8 cellular contexts compared by ENCODE assay signal in genomic region chr5:40834391-40834848, GRCh38. TPM values are rescaled to one million over a fixed set of nuclear protein-coding genes. Genes with fewer than 3 reads are reported as not detected.
DNase-seq lines count a peak whose midpoint lies in the region; ATAC-seq and TF ChIP-seq lines count a peak whose summit lies in the region.

No MANE protein-coding gene starts in this region.

- peaks cover 47% of the 10 kb centered on the region for H4K20me1 ChIP-seq in osteoblast (ENCODE audit: insufficient read depth, low read length)

- H3K9me3 Mint-ChIP-seq in IgD-negative memory B cell: peaks cover 0 to 2% (median 0%) of the 10 kb centered on the region in 3 donors
- peaks cover 4% of the 10 kb centered on the region for H3K9me3 Mint-ChIP-seq in activated CD8-positive, alpha-beta T cell treated with anti-CD3 and anti-CD28 coated beads for 36 hours

- no peak for ATAC-seq in activated CD8-positive, alpha-beta T cell treated with anti-CD3 and anti-CD28 coated beads for 36 hours
- ATAC-seq in HG03045 (IDR thresholded peaks at IDR 0.05; ENCODE audit: unreplicated experiment) (no peak), GM21723 (IDR thresholded peaks at IDR 0.05; ENCODE audit: unreplicated experiment) (no peak)

- H3K27ac Mint-ChIP-seq in IgD-negative memory B cell: peak overlapping the region; percentile 82 to 98 (median 97)
- H3K27ac Mint-ChIP-seq in activated CD8-positive, alpha-beta T cell treated with anti-CD3 and anti-CD28 coated beads for 36 hours: peak overlapping the region; percentile 100

- no peak for TF ChIP-seq CTCF in BJ (IDR thresholded peaks at IDR 0.05; ENCODE audit: insufficient read depth, low read depth, low read length)
- TF ChIP-seq CTCF in activated CD8-positive, alpha-beta T cell treated with anti-CD3 and anti-CD28 coated beads for 36 hours (IDR thresholded peaks at IDR 0.05): no peak
- TF ChIP-seq CTCF in epithelial cell of proximal tubule (conservative IDR thresholded peaks at IDR 0.05; ENCODE audit: low read depth, low read length): no peak
- TF ChIP-seq CTCF in osteoblast (IDR thresholded peaks at IDR 0.05; ENCODE audit: extremely low read depth, low read depth, low read length): no peak

- peaks cover 33 to 48% (median 40%) of the 10 kb centered on the region in 3 donors for H3K4me1 Mint-ChIP-seq in IgD-negative memory B cell
- peaks cover 40% of the 10 kb centered on the region for H3K4me1 Mint-ChIP-seq in activated CD8-positive, alpha-beta T cell treated with anti-CD3 and anti-CD28 coated beads for 36 hours (ENCODE audit: low read depth)

- H3K27ac ChIP-seq in osteoblast (ENCODE audit: low read depth, low read length): peak overlapping the region; percentile 92

- H3K4me3 Mint-ChIP-seq in IgD-negative memory B cell: peak overlapping the region; percentile 90 to 100 (median 98)
- H3K4me3 Mint-ChIP-seq in activated CD8-positive, alpha-beta T cell treated with anti-CD3 and anti-CD28 coated beads for 36 hours: peak overlapping the region; percentile 93

- POLR2A ChIA-PET in BJ (lab: Charles Lee): no interaction called here
- POLR2A ChIA-PET in activated CD8-positive, alpha-beta T cell treated with anti-CD3 and anti-CD28 coated beads for 36 hours (lab: Charles Lee): interaction anchor here (0.6 to 4.9 kb wide), 13 partner anchors 8 to 153 kb away, joined by 3 to 36 read pairs (median 4); partner anchors contain the start of genes PRKAA1 and TTC33

- H3K4me3 ChIP-seq in BJ (ENCODE audit: low read depth, low read length) (peak overlapping the region; percentile 72), epithelial cell of proximal tubule (ENCODE audit: low read depth, low read length) (peak overlapping the region; percentile 96), osteoblast (ENCODE audit: insufficient read depth, low read length) (peak overlapping the region; percentile 87)

- H3K79me2 ChIP-seq in osteoblast (ENCODE audit: insufficient read depth, low read length): peaks cover 42% of the 10 kb centered on the region

- no peaks in the 10 kb centered on the region for H3K9me3 ChIP-seq in osteoblast (ENCODE audit: low read depth, low read length)

- H3K36me3 ChIP-seq in BJ (ENCODE audit: control insufficient read depth, insufficient read depth, low read length): peaks cover 16% of the 10 kb centered on the region
- H3K36me3 ChIP-seq in osteoblast (ENCODE audit: insufficient read depth, low read length): peaks cover 50% of the 10 kb centered on the region

- intact Hi-C loops in activated CD8-positive, alpha-beta T cell treated with anti-CD3 and anti-CD28 coated beads for 36 hours (cut with micrococcal nuclease): loop anchor here (10.0 kb wide), 1 partner anchor 80 kb away; the partner anchor contains the start of gene TTC33

- H3K4me2 ChIP-seq in osteoblast (ENCODE audit: insufficient read depth, low read length): peak overlapping the region; percentile 87

- H3K27me3 ChIP-seq in BJ (ENCODE audit: control insufficient read depth, insufficient read depth, low read length): no peaks in the 10 kb centered on the region
- H3K27me3 ChIP-seq in osteoblast (ENCODE audit: insufficient read depth, low read length): no peaks in the 10 kb centered on the region

- peaks cover 30% of the 10 kb centered on the region for H3K4me1 ChIP-seq in osteoblast (ENCODE audit: insufficient read depth, low read length)

- H2AFZ ChIP-seq in osteoblast (ENCODE audit: low read length): peak overlapping the region; percentile 88

- no peak for DNase-seq in BJ (ENCODE audit: low read depth)
- DNase-seq in activated CD8-positive, alpha-beta T cell treated with anti-CD3 and anti-CD28 coated beads for 36 hours: peak; percentile 44
- no peak for DNase-seq in epithelial cell of proximal tubule (ENCODE audit: low read depth)
- DNase-seq in osteoblast (ENCODE audit: insufficient read length, low spot score, missing footprints): no peak
- DNase-seq in NCI-H2171 (lab: John Stamatoyannopoulos, UW): no peak

- no peaks in the 10 kb centered on the region for H3K27me3 Mint-ChIP-seq in IgD-negative memory B cell
- H3K27me3 Mint-ChIP-seq in activated CD8-positive, alpha-beta T cell treated with anti-CD3 and anti-CD28 coated beads for 36 hours: no peaks in the 10 kb centered on the region

- CTCF ChIA-PET in BJ (lab: Yijun Ruan, JAX): no interaction called here
- CTCF ChIA-PET in activated CD8-positive, alpha-beta T cell treated with anti-CD3 and anti-CD28 coated beads for 36 hours (lab: Charles Lee): interaction anchor here (2.5 kb wide), 1 partner anchor 36 kb away, joined by 8 read pairs; the partner anchor contains the start of gene PRKAA1

- H3K36me3 Mint-ChIP-seq in IgD-negative memory B cell: peaks cover 9% of the 10 kb centered on the region
- peaks cover 61% of the 10 kb centered on the region for H3K36me3 Mint-ChIP-seq in activated CD8-positive, alpha-beta T cell treated with anti-CD3 and anti-CD28 coated beads for 36 hours (ENCODE audit: low read depth)

RNA-seq across cellular contexts. Expression of gene RPL37, which starts 0.6 kb away (rescaled TPM):
- polyA plus RNA-seq in BJ (2011; rRNA removed) (1,752 and 4,569 TPM in 2 replicates), IgD-negative memory B cell (2,785 TPM)
- 264 and 434 TPM in 2 replicates for polyA minus RNA-seq in BJ (2011; rRNA and poly(A)+ RNA removed)
- total RNA-seq in activated CD8-positive, alpha-beta T cell treated with anti-CD3 and anti-CD28 coated beads for 36 hours: 1,000 to 10,000 TPM; 1,914 to 1,950 TPM
- total RNA-seq in epithelial cell of proximal tubule (159 and 301 TPM in 2 replicates), osteoblast (220 and 385 TPM in 2 replicates)

RNA-seq across cellular contexts. Expression of gene CARD6, which starts 6.7 kb away (rescaled TPM):
- polyA plus RNA-seq in BJ (2011; rRNA removed) (0.63 and 0.77 TPM in 2 replicates), IgD-negative memory B cell (0.93 TPM)
- 0.52 and 0.62 TPM in 2 replicates for polyA minus RNA-seq in BJ (2011; rRNA and poly(A)+ RNA removed)
- 1 to 10 TPM; 1.2 to 1.4 TPM for total RNA-seq in activated CD8-positive, alpha-beta T cell treated with anti-CD3 and anti-CD28 coated beads for 36 hours
- total RNA-seq in epithelial cell of proximal tubule (0.43 and 0.63 TPM in 2 replicates), osteoblast (19.5 and 24.8 TPM in 2 replicates)

RNA-seq across cellular contexts. Expression of gene PRKAA1, which starts 36.2 kb away (rescaled TPM):
- polyA plus RNA-seq in BJ (2011; rRNA removed) (28.9 and 59.8 TPM in 2 replicates), IgD-negative memory B cell (35.7 TPM)
- 16.0 and 19.3 TPM in 2 replicates for polyA minus RNA-seq in BJ (2011; rRNA and poly(A)+ RNA removed)
- total RNA-seq in activated CD8-positive, alpha-beta T cell treated with anti-CD3 and anti-CD28 coated beads for 36 hours: 10 to 100 TPM; 33.8 to 35.2 TPM
- total RNA-seq in epithelial cell of proximal tubule (30.5 and 38.5 TPM in 2 replicates), osteoblast (95.5 and 110 TPM in 2 replicates)
